Comparison of ENCODE assay signal across 18 cellular contexts in genomic region chr12:109448272-109448671, GRCh38. TPM values are rescaled to one million over a fixed set of nuclear protein-coding genes. Genes with fewer than 3 reads are reported as not detected.
A peak's percentile ranks its signal among the peaks of the same experiment; 100 is the strongest.
DNase-seq lines count a peak whose midpoint lies in the region; ATAC-seq, FAIRE-seq and TF ChIP-seq lines count a peak whose summit lies in the region.
"Had no signal": no experiment of that assay in that cellular context is flagged by ENCODE, and none has a peak within 500 bp of the region (broad histone marks: within the 10 kb centered on the region; RNA-seq: fewer than 3 reads in every experiment).

No MANE protein-coding gene starts in this region.

- H2BK12ac ChIP-seq in H9 (ENCODE audit: insufficient read length, low read depth, low read length) = no peak overlapping the region

- no peak overlapping the region for H2AFZ ChIP-seq in H9 (ENCODE audit: low read length)
- H2AFZ ChIP-seq in HepG2 (ENCODE audit: low read length) = no peak overlapping the region

- H2BK120ac ChIP-seq in H9 (ENCODE audit: low read depth, low read length, poor library complexity, severe bottlenecking) = no peak overlapping the region

- in situ Hi-C loops in HepG2 (cut with HindIII; ENCODE audit: extremely low pct_ligation_motif_present, low pct_unique_long_range_greater_than_20kb) = no loop called here

- POLR2A ChIA-PET in HepG2 (lab: Yijun Ruan, JAX) = interaction anchor here (1.3 kb wide), 1 partner anchor 14 kb away, joined by 4 read pairs; no protein-coding TSS in a partner anchor

- H4K91ac ChIP-seq in H9 (ENCODE audit: insufficient read length, low read depth, low read length) = no peak overlapping the region

- H3K36me3 ChIP-seq in HepG2 (replicated peaks in 1 of 2; ENCODE audit: control insufficient read depth in 1 of 2, insufficient read depth in 2 of 2, low read length in 2 of 2) (peaks cover 11 to 38% of the 10 kb centered on the region in 2 experiments), sigmoid colon (peaks cover 7 to 71% (median 18%) of the 10 kb centered on the region in 4 donors)

- H3K23ac ChIP-seq in H9 (ENCODE audit: insufficient read length, low read depth, low read length) = no peak overlapping the region

- no peak overlapping the region for H3K14ac ChIP-seq in H9 (ENCODE audit: insufficient read depth, low read length)

- TF ChIP-seq POLR2A in HepG2 (IDR thresholded peaks at IDR 0.05; ENCODE audit: insufficient read depth in 1 of 2, low read depth in 2 of 2, low read length in 2 of 2) (no peak), sigmoid colon (IDR thresholded peaks at IDR 0.05) (no peak)

- H3K4ac ChIP-seq in H9 (ENCODE audit: low read depth, low read length) = no peak overlapping the region

- DNase-seq in H9 = no peak
- DNase-seq in dermis blood vessel endothelial cell = peak; percentile 71
- no peak for DNase-seq in HepG2 (ENCODE audit: low spot score)
- no peak for DNase-seq in sigmoid colon
- no peak for DNase-seq in A172 (ENCODE audit: low spot score)
- no peak for DNase-seq in COLO668 (lab: John Stamatoyannopoulos, UW; ENCODE audit: unreplicated experiment)
- DNase-seq in NCI-H510A (lab: John Stamatoyannopoulos, UW) = no peak
- DNase-seq: DND-41, MV-4-11, NCI-H1694 treated with DMSO at 0.1 percent for 48 hours, NCI-H2107, NCI-H2227 treated with DMSO at 0.1 percent for 48 hours, NCI-H524 treated with DMSO at 0.1 percent for 48 hours had no signal

- TF ChIP-seq EP300 in HepG2 (IDR thresholded peaks at IDR 0.05; ENCODE audit: low read depth in 2 of 2, low read length in 2 of 2) = no peak
- no peak for TF ChIP-seq EP300 in HepG2 (CRISPR knock-in tag; IDR thresholded peaks at IDR 0.05; ENCODE audit: borderline replicate concordance)
- no peak for TF ChIP-seq EP300 in sigmoid colon (IDR thresholded peaks at IDR 0.05)

- H3K9ac ChIP-seq in H9 (ENCODE audit: extremely low read depth, insufficient read length, low read length) (no peak overlapping the region), HepG2 (ENCODE audit: insufficient read depth, low read depth, low read length) (no peak overlapping the region)
- H3K9ac ChIP-seq: KMS-11 had no signal

- no peaks in the 10 kb centered on the region for H3K79me1 ChIP-seq in H9 (ENCODE audit: insufficient read depth, low read depth, low read length, poor library complexity, severe bottlenecking)

- no peaks in the 10 kb centered on the region for H3K9me3 Mint-ChIP-seq in H9
- H3K9me3 Mint-ChIP-seq: CD14-positive monocyte had no signal

- H4K8ac ChIP-seq in H9 (replicated peaks; ENCODE audit: insufficient read length, low read depth, low read length) = no peak overlapping the region

- H3T11ph ChIP-seq in H9 (ENCODE audit: low read length) = no peak overlapping the region

- no TSS peak for BruUV-seq in HepG2 (replicated peaks; lab: Mats Ljungman, UMichigan)

- H3K27me3 ChIP-seq in H9 (ENCODE audit: insufficient read depth, low read length) (no peaks in the 10 kb centered on the region), HepG2 (ENCODE audit: control insufficient read depth in 1 of 2, insufficient read depth in 2 of 2, low read length in 2 of 2) (no peaks in the 10 kb centered on the region), sigmoid colon (no peaks in the 10 kb centered on the region)

- H3K56ac ChIP-seq in H9 (ENCODE audit: insufficient read length, low read depth, low read length) = no peak overlapping the region

- H4K5ac ChIP-seq in H9 (ENCODE audit: insufficient read length, low read depth, low read length) = no peak overlapping the region

- no peak overlapping the region for H3K18ac ChIP-seq in H9 (ENCODE audit: insufficient read length, low read depth, low read length)

- H3K79me2 ChIP-seq in H9 (ENCODE audit: insufficient read depth, low read length) (no peaks in the 10 kb centered on the region), HepG2 (ENCODE audit: insufficient read depth, low read length) (no peaks in the 10 kb centered on the region)

- no peak for FAIRE-seq in HepG2 (lab: Jason Lieb, UNC)
- FAIRE-seq: G401.6 had no signal

- H3K36me3 Mint-ChIP-seq in H9 (ENCODE audit: insufficient read depth in 1 of 3, low read depth in 3 of 3) = peaks cover 20 to 77% (median 55%) of the 10 kb centered on the region in 3 experiments; a peak in 6 of 7 replicates

- no peak overlapping the region for H3K4me3 Mint-ChIP-seq in H9
- H3K4me3 Mint-ChIP-seq: CD14-positive monocyte had no signal

- H2BK5ac ChIP-seq in H9 (ENCODE audit: insufficient read length, low read length) = no peak overlapping the region

- H3K4me1 Mint-ChIP-seq in H9 = no peaks in the 10 kb centered on the region
- H3K4me1 Mint-ChIP-seq: CD14-positive monocyte had no signal

- H2AK5ac ChIP-seq in H9 (ENCODE audit: insufficient read length, low read length) = no peak overlapping the region

- no peaks in the 10 kb centered on the region for H3K23me2 ChIP-seq in H9 (ENCODE audit: insufficient read length, low read depth, low read length, poor library complexity, severe bottlenecking)

- no CpG with 5 or more reads among the region's 5 CpGs for WGBS in H9 (ENCODE audit: extremely low coverage, insufficient read length, low lambda C conversion rate)
- 58% methylated on average over 5 of the region's 5 CpGs for WGBS in HepG2 (ENCODE audit: low lambda C conversion rate)
- 30 to 62% methylated on average over 5 of the region's 5 CpGs for WGBS in sigmoid colon, 2 donors

- H3K4me1 ChIP-seq in H9 (ENCODE audit: insufficient read depth, low read length) (no peaks in the 10 kb centered on the region), HepG2 (ENCODE audit: insufficient read depth, low read length) (peaks cover 32% of the 10 kb centered on the region), sigmoid colon (peaks cover 0 to 70% (median 66%) of the 10 kb centered on the region in 4 donors)

- no peak overlapping the region for H2BK20ac ChIP-seq in H9 (ENCODE audit: low read depth, low read length, poor library complexity, severe bottlenecking)

- intact Hi-C loops in HepG2 (cut with micrococcal nuclease; ENCODE audit: unreplicated experiment) (no loop called here), sigmoid colon (cut with DNase I) (no loop called here)

- TF ChIP-seq CTCF in H9 (conservative IDR thresholded peaks at IDR 0.05) (no peak), HepG2 (CRISPR knock-in tag; IDR thresholded peaks at IDR 0.05) (no peak), sigmoid colon (IDR thresholded peaks at IDR 0.05) (no peak)

- CTCF ChIA-PET in HepG2 (lab: Yijun Ruan, JAX; ENCODE audit: low intra/inter-chr PET ratio, low total read pairs) = no interaction called here

- H3K27me3 Mint-ChIP-seq in H9 (ENCODE audit: low read depth) = no peaks in the 10 kb centered on the region

- no peak overlapping the region for H2BK15ac ChIP-seq in H9 (ENCODE audit: low read depth, low read length)

- H3K9me3 ChIP-seq in H9 (ENCODE audit: control insufficient read depth, low read depth, low read length) (no peaks in the 10 kb centered on the region), HepG2 (ENCODE audit: low read length) (no peaks in the 10 kb centered on the region), sigmoid colon (no peaks in the 10 kb centered on the region)

- H4K20me1 ChIP-seq in H9 (ENCODE audit: control insufficient read depth, insufficient read depth, insufficient read length) = no peaks in the 10 kb centered on the region
- no peaks in the 10 kb centered on the region for H4K20me1 ChIP-seq in HepG2 (ENCODE audit: insufficient read depth, low read length)

- TF ChIP-seq RAD21 in HepG2 (CRISPR knock-in tag; IDR thresholded peaks at IDR 0.05) = no peak

- ATAC-seq in HepG2 = no peak
- no peak for ATAC-seq in GM21825 (IDR thresholded peaks at IDR 0.05; ENCODE audit: unreplicated experiment)
- ATAC-seq: HCT116 had no signal

- H3K27ac ChIP-seq in H9 (ENCODE audit: insufficient read length, low read depth, low read length) = no peak overlapping the region
- no peak overlapping the region for H3K27ac ChIP-seq in HepG2 (ENCODE audit: extremely low read length, insufficient read depth, low read length)
- H3K27ac ChIP-seq in sigmoid colon = peak overlapping the region in 3 of 4 donors; percentile 65 to 98 (median 94)
- H3K27ac ChIP-seq: KMS-11 had no signal

- H3K4me2 ChIP-seq in H9 (ENCODE audit: insufficient read depth, insufficient read length, low read length) (no peak overlapping the region), HepG2 (ENCODE audit: low read depth, low read length) (no peak overlapping the region)
- H3K4me2 ChIP-seq: KMS-11 had no signal

- peak overlapping the region in 2 of 3 experiments; percentile 40 to 81; a peak in 3 of 7 replicates for H3K27ac Mint-ChIP-seq in H9

- no peak overlapping the region for H3K4me3 ChIP-seq in HepG2 (replicated peaks in 1 of 3; ENCODE audit: insufficient read depth in 1 of 3, low read depth in 2 of 3, low read length in 3 of 3)
- H3K4me3 ChIP-seq in sigmoid colon = no peak overlapping the region

RNA-seq across cellular contexts. Expression of gene KCTD10, which starts 28.8 kb away (rescaled TPM):
- total RNA-seq in H9 (2021) = 67.1 and 71.3 TPM in 2 replicates
- 74.5 and 85.6 TPM in 2 replicates for total RNA-seq in dermis blood vessel endothelial cell
- 6.9 and 12.5 TPM in 2 replicates for total RNA-seq in HepG2 (2016; rRNA removed; fragmentation: Illumina TruSeq; extraction: Trizol)
- 2.1 and 3.7 TPM in 2 replicates for total RNA-seq in HepG2 (2016; cell fraction: cytosol; rRNA removed; fragmentation: Illumina TruSeq; extraction: Trizol; ENCODE audit: low read depth)
- 6.4 and 9.2 TPM in 2 replicates for total RNA-seq in HepG2 (2016; cell fraction: insoluble cytoplasmic fraction; rRNA removed; fragmentation: Illumina TruSeq; extraction: Trizol)
- total RNA-seq in HepG2 (2016; cell fraction: membrane; rRNA removed; fragmentation: Illumina TruSeq; extraction: Trizol) = 5.5 and 5.7 TPM in 2 replicates
- total RNA-seq in HepG2 (2016; cell fraction: nucleus; rRNA removed; fragmentation: Illumina TruSeq; extraction: Trizol) = 11.5 and 12.2 TPM in 2 replicates
- polyA plus RNA-seq in HepG2 (2011; rRNA removed) = 25.4 and 30.2 TPM in 2 replicates
- polyA plus RNA-seq in HepG2 (2011; cell fraction: cytosol; rRNA removed) = 21.1 and 22.0 TPM in 2 replicates
- polyA plus RNA-seq in HepG2 (2011; cell fraction: nucleus; rRNA removed) = 28.4 and 32.1 TPM in 2 replicates
- polyA plus RNA-seq in HepG2 (2012) = 11.1 TPM in 2 replicates
- polyA plus RNA-seq in HepG2 (2016; cell fraction: cytosol; fragmentation: Illumina TruSeq; extraction: Trizol; ENCODE audit: low read depth) = 1.4 and 1.7 TPM in 2 replicates
- 21.4 and 22.8 TPM in 2 replicates for polyA plus RNA-seq in HepG2 (2016; cell fraction: insoluble cytoplasmic fraction; fragmentation: Illumina TruSeq; extraction: Trizol; ENCODE audit: low read depth)
- 4.0 and 4.6 TPM in 2 replicates for polyA plus RNA-seq in HepG2 (2016; cell fraction: membrane; fragmentation: Illumina TruSeq; extraction: Trizol; ENCODE audit: low read depth)
- 18.0 and 18.6 TPM in 2 replicates for polyA plus RNA-seq in HepG2 (2016; cell fraction: nucleus; fragmentation: Illumina TruSeq; extraction: Trizol; ENCODE audit: insufficient read depth, low read depth)
- 96.2 and 112 TPM in 2 replicates for polyA minus RNA-seq in HepG2 (2011; rRNA and poly(A)+ RNA removed; ENCODE audit: low replicate concordance)
- polyA minus RNA-seq in HepG2 (2011; cell fraction: cytosol; rRNA and poly(A)+ RNA removed) = 15.2 and 22.8 TPM in 2 replicates
- 33.0 and 56.2 TPM in 2 replicates for polyA minus RNA-seq in HepG2 (2011; cell fraction: nucleus; rRNA and poly(A)+ RNA removed)
- total RNA-seq in sigmoid colon = 100 to 1,000 TPM in 2 of 4 donors, 10 to 100 TPM in 2; 82.8 to 123 (median 101) TPM
- 10 to 100 TPM; 53.5 to 79.8 (median 54.2) TPM for polyA plus RNA-seq in sigmoid colon
- total RNA-seq in A172 (2014; rRNA removed; shearing (Covaris generic)) = 19.6 and 53.6 TPM in 2 replicates

RNA-seq across cellular contexts. Expression of gene UBE3B, which starts 29.2 kb away (rescaled TPM):
- total RNA-seq in H9 (2021) (23.6 and 24.2 TPM in 2 replicates), dermis blood vessel endothelial cell (54.1 and 60.0 TPM in 2 replicates), HepG2 (2016; rRNA removed; fragmentation: Illumina TruSeq; extraction: Trizol) (25.3 and 31.5 TPM in 2 replicates), sigmoid colon (10 to 100 TPM; 48.4 to 67.7 (median 56.2) TPM)
- 30.2 and 32.0 TPM in 2 replicates for total RNA-seq in HepG2 (2016; cell fraction: cytosol; rRNA removed; fragmentation: Illumina TruSeq; extraction: Trizol; ENCODE audit: low read depth)
- 26.5 and 33.2 TPM in 2 replicates for total RNA-seq in HepG2 (2016; cell fraction: insoluble cytoplasmic fraction; rRNA removed; fragmentation: Illumina TruSeq; extraction: Trizol)
- total RNA-seq in HepG2 (2016; cell fraction: membrane; rRNA removed; fragmentation: Illumina TruSeq; extraction: Trizol) = 41.9 and 47.4 TPM in 2 replicates
- total RNA-seq in HepG2 (2016; cell fraction: nucleus; rRNA removed; fragmentation: Illumina TruSeq; extraction: Trizol) = 27.6 and 29.3 TPM in 2 replicates
- polyA plus RNA-seq in HepG2 (2011; rRNA removed) (22.7 and 26.0 TPM in 2 replicates), sigmoid colon (10 to 100 TPM; 15.3 to 20.8 (median 16.2) TPM)
- 14.5 and 17.1 TPM in 2 replicates for polyA plus RNA-seq in HepG2 (2011; cell fraction: cytosol; rRNA removed)
- 61.8 and 62.4 TPM in 2 replicates for polyA plus RNA-seq in HepG2 (2011; cell fraction: nucleus; rRNA removed)
- 11.8 and 14.4 TPM in 2 replicates for polyA plus RNA-seq in HepG2 (2012)
- 26.4 and 35.0 TPM in 2 replicates for polyA plus RNA-seq in HepG2 (2016; cell fraction: cytosol; fragmentation: Illumina TruSeq; extraction: Trizol; ENCODE audit: low read depth)
- polyA plus RNA-seq in HepG2 (2016; cell fraction: insoluble cytoplasmic fraction; fragmentation: Illumina TruSeq; extraction: Trizol; ENCODE audit: low read depth) = 22.0 and 25.4 TPM in 2 replicates
- 28.4 and 35.1 TPM in 2 replicates for polyA plus RNA-seq in HepG2 (2016; cell fraction: membrane; fragmentation: Illumina TruSeq; extraction: Trizol; ENCODE audit: low read depth)
- 28.2 and 30.2 TPM in 2 replicates for polyA plus RNA-seq in HepG2 (2016; cell fraction: nucleus; fragmentation: Illumina TruSeq; extraction: Trizol; ENCODE audit: insufficient read depth, low read depth)
- polyA minus RNA-seq in HepG2 (2011; rRNA and poly(A)+ RNA removed; ENCODE audit: low replicate concordance) = 27.1 and 49.0 TPM in 2 replicates
- polyA minus RNA-seq in HepG2 (2011; cell fraction: cytosol; rRNA and poly(A)+ RNA removed) = 13.7 and 15.7 TPM in 2 replicates
- 55.0 and 69.5 TPM in 2 replicates for polyA minus RNA-seq in HepG2 (2011; cell fraction: nucleus; rRNA and poly(A)+ RNA removed)
- 28.4 and 30.2 TPM in 2 replicates for total RNA-seq in A172 (2014; rRNA removed; shearing (Covaris generic))

Comparison
In these comparisons a context has a peak if more than half of its experiments do, and no peak if none do; other contexts are left out.
1. H3K27ac ChIP-seq: peak in sigmoid colon (3 of 4); none in H9 (single experiment) and HepG2 (single experiment).